10 cellular contexts compared by ENCODE assay signal in genomic region chr10:74118794-74119193, GRCh38. TPM values are rescaled to one million over a fixed set of nuclear protein-coding genes. Genes with fewer than 3 reads are reported as not detected.
DNase-seq lines count a peak whose midpoint lies in the region; ATAC-seq and TF ChIP-seq lines count a peak whose summit lies in the region.
"Had no signal": no experiment of that assay in that cellular context is flagged by ENCODE, and none has a peak within 500 bp of the region (broad histone marks: within the 10 kb centered on the region; RNA-seq: fewer than 3 reads in every experiment).

No MANE protein-coding gene starts in this region.

- no peaks in the 10 kb centered on the region for H3K9me3 Mint-ChIP-seq in activated T-helper 17 cell treated with anti-CD3 and anti-CD28 coated beads, Interleukin-2, amount 50 U/mL, for 72 hours
- H3K9me3 Mint-ChIP-seq: CD14-positive monocyte had no signal

- peaks cover 100% of the 10 kb centered on the region for H3K36me3 Mint-ChIP-seq in activated T-helper 17 cell treated with anti-CD3 and anti-CD28 coated beads, Interleukin-2, amount 50 U/mL, for 72 hours (ENCODE audit: low read depth)

- WGBS in heart left ventricle, 4 donors: 70 to 84% (median 75%) methylated on average over 3 of the region's 3 CpGs

- H3K4me3 Mint-ChIP-seq in activated T-helper 17 cell treated with anti-CD3 and anti-CD28 coated beads, Interleukin-2, amount 50 U/mL, for 72 hours: no peak overlapping the region
- H3K4me3 Mint-ChIP-seq: CD14-positive monocyte had no signal

- peaks cover 11% of the 10 kb centered on the region for H3K4me1 Mint-ChIP-seq in activated T-helper 17 cell treated with anti-CD3 and anti-CD28 coated beads, Interleukin-2, amount 50 U/mL, for 72 hours
- H3K4me1 Mint-ChIP-seq: CD14-positive monocyte had no signal

- H3K36me3 ChIP-seq in heart left ventricle (peaks cover 0 to 100% (median 97%) of the 10 kb centered on the region in 9 donors), thoracic aorta (peaks cover 37% of the 10 kb centered on the region)

- H3K27me3 Mint-ChIP-seq in activated T-helper 17 cell treated with anti-CD3 and anti-CD28 coated beads, Interleukin-2, amount 50 U/mL, for 72 hours: no peaks in the 10 kb centered on the region

- H3K4me3 ChIP-seq in heart left ventricle (no peak overlapping the region), thoracic aorta (no peak overlapping the region)

- H3K9me3 ChIP-seq in heart left ventricle (no peaks in the 10 kb centered on the region), thoracic aorta (no peaks in the 10 kb centered on the region)

- peak overlapping the region; percentile 84 for H3K27ac Mint-ChIP-seq in activated T-helper 17 cell treated with anti-CD3 and anti-CD28 coated beads, Interleukin-2, amount 50 U/mL, for 72 hours

- H3K27me3 ChIP-seq in heart left ventricle (no peaks in the 10 kb centered on the region), thoracic aorta (replicated peaks; ENCODE audit: insufficient read depth) (no peaks in the 10 kb centered on the region)

- ATAC-seq in heart left ventricle (peak in 3 of 4 donors; percentile 17 to 52 (median 29)), Right ventricle myocardium inferior (no peak), left colon (peak; percentile 90), thoracic aorta (ENCODE audit: insufficient number of reproducible peaks, low FRiP score, low read depth) (no peak), GM18909 (IDR thresholded peaks at IDR 0.05; ENCODE audit: poor library complexity, unreplicated experiment) (no peak), HG03159 (IDR thresholded peaks at IDR 0.05; ENCODE audit: unreplicated experiment) (no peak)
- ATAC-seq in activated T-helper 17 cell treated with anti-CD3 and anti-CD28 coated beads, Interleukin-2, amount 50 U/mL, for 72 hours (replicated peaks): no peak

- intact Hi-C loops in heart left ventricle (cut with DNase I): no loop called here
- intact Hi-C loops in Right ventricle myocardium inferior (cut with DNase I): no loop called here
- intact Hi-C loops in left colon (cut with DNase I, micrococcal nuclease): no loop called here

- no peak for TF ChIP-seq POLR2A in heart left ventricle (IDR thresholded peaks at IDR 0.05)

- H3K4me1 ChIP-seq in heart left ventricle (peaks cover 0 to 20% (median 3%) of the 10 kb centered on the region in 12 donors), thoracic aorta (ENCODE audit: control insufficient read depth in 1 of 2, low read depth in 2 of 2) (peaks cover 2 to 24% of the 10 kb centered on the region in 2 donors)

- TF ChIP-seq CTCF in heart left ventricle (IDR thresholded peaks at IDR 0.05) (no peak), thoracic aorta (IDR thresholded peaks at IDR 0.05) (no peak)

- H3K27ac ChIP-seq in heart left ventricle (peak overlapping the region in 3 of 12 donors; percentile 13 to 46 (median 32)), thoracic aorta (peak overlapping the region; percentile 3 to 21)

- no peak for DNase-seq in heart left ventricle
- no peak for DNase-seq in Right ventricle myocardium inferior (ENCODE audit: missing footprints)
- DNase-seq in left colon: peak in 1 of 2 donors; percentile 26
- DNase-seq in thoracic aorta (ENCODE audit: low spot score): no peak
- no peak for DNase-seq in central memory CD4-positive, alpha-beta T cell
- DNase-seq: activated CD8-positive, alpha-beta memory T cell treated with anti-CD3 and anti-CD28 coated beads, Interleukin-2, amount 50 U/mL, for 4 hours had no signal

RNA-seq across cellular contexts. Expression of gene AP3M1, which starts 31.8 kb away (rescaled TPM):
- total RNA-seq in heart left ventricle (10 to 100 TPM; 23.2 to 37.0 (median 30.5) TPM), Right ventricle myocardium inferior (28.0 TPM), left colon (10 to 100 TPM; 28.3 to 31.2 TPM), thoracic aorta (10 to 100 TPM; 22.7 to 29.3 TPM)
- polyA plus RNA-seq in heart left ventricle: 10 to 100 TPM in 1 of 2 donors, 1 to 10 TPM in 1; 7.8 to 33.4 TPM
- total RNA-seq in activated T-helper 17 cell treated with anti-CD3 and anti-CD28 coated beads, Interleukin-2, amount 50 U/mL, for 72 hours: 10 to 100 TPM; 32.5 to 55.0 TPM

RNA-seq across cellular contexts. Expression of gene ADK, which starts 32.2 kb away (rescaled TPM):
- 10 to 100 TPM; 22.7 to 46.2 (median 39.8) TPM for total RNA-seq in heart left ventricle
- 10 to 100 TPM; 20.8 to 55.5 TPM for polyA plus RNA-seq in heart left ventricle
- 41.4 TPM for total RNA-seq in Right ventricle myocardium inferior
- total RNA-seq in activated T-helper 17 cell treated with anti-CD3 and anti-CD28 coated beads, Interleukin-2, amount 50 U/mL, for 72 hours: 10 to 100 TPM; 51.4 to 72.1 TPM
- total RNA-seq in left colon: 10 to 100 TPM; 16.2 to 16.4 TPM
- 10 to 100 TPM; 14.4 to 24.3 TPM for total RNA-seq in thoracic aorta

Comparison
In these comparisons a context has a peak if more than half of its experiments do, and no peak if none do; other contexts are left out.
1. ATAC-seq: peak in heart left ventricle (3 of 4) and left colon (single experiment); none in Right ventricle myocardium inferior (single experiment), activated T-helper 17 cell treated with anti-CD3 and anti-CD28 coated beads, Interleukin-2, amount 50 U/mL, for 72 hours (single experiment), thoracic aorta (single experiment), GM18909 (single experiment) and HG03159 (single experiment).